Comparison of ENCODE assay signal across 34 cellular contexts in the genomic region with DNA sequence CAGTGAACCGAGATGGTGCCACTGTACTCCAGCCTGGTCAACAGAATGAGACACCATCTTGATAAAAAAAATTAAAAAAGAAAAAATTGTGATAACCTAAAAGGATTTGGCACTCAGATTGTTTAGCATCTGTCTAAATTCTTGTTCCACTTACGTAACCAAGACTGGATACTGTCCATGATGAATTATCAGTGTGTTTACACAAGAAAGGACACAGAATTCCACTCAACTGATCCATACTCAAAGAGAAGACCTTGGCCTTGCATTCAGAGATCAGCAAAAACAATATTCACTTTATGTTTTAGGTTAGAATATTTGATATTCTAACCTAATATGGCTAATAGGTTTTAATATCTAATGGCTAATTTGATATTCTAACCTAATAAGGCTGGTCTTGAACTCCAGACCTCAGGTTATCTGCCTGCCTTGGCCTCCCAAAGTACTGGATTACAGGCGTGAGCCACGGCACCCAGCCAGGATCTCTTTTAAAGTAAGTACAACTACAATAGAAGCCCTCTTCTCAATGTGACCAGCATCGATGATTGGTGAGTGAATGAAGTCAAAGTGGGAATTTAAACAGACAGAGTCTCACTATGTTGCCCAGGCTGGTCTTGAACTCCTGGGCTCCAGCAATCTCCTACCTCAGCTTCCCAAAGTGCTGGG. TPM values are rescaled to one million over a fixed set of nuclear protein-coding genes. Genes with fewer than 3 reads are reported as not detected.
DNase-seq lines count a peak whose midpoint lies in the region; ATAC-seq, FAIRE-seq and TF ChIP-seq lines count a peak whose summit lies in the region.
"Had no signal": no experiment of that assay in that cellular context is flagged by ENCODE, and none has a peak within 500 bp of the region (broad histone marks: within the 10 kb centered on the region; RNA-seq: fewer than 3 reads in every experiment).

No MANE protein-coding gene starts in this region.

- no peak for FAIRE-seq in pancreas (lab: Jason Lieb, UNC)
- FAIRE-seq: endometrium, GM12891, H54, HTR-8/SVneo, small intestine had no signal

- no peak overlapping the region for H2AFZ ChIP-seq in hepatocyte

- no peak for TF ChIP-seq EP300 in gastroesophageal sphincter (IDR thresholded peaks at IDR 0.05)

- H3K4me2 ChIP-seq in hepatocyte = no peak overlapping the region

- H3K9ac ChIP-seq in adipocyte (ENCODE audit: low read length) = no peak overlapping the region

- H3K4me3 ChIP-seq in adipocyte (ENCODE audit: low read length) (no peak overlapping the region), fibroblast of pulmonary artery (replicated peaks; ENCODE audit: low read depth, low read length) (no peak overlapping the region), pancreas (no peak overlapping the region), hepatocyte (no peak overlapping the region), gastroesophageal sphincter (no peak overlapping the region)
- H3K4me3 ChIP-seq: heart left ventricle, lower lobe of right lung, mucosa of descending colon, SK-N-MC, upper lobe of left lung had no signal

- 53 to 59% methylated on average over 5 of the region's 5 CpGs for WGBS in pancreas, 2 donors
- 93% methylated on average over 5 of the region's 5 CpGs for WGBS in hepatocyte (ENCODE audit: low lambda C conversion rate, missing lambda C conversion rate)
- 40 to 42% methylated on average over 2 to 5 of the region's 5 CpGs for WGBS in gastroesophageal sphincter (ENCODE audit: low coverage in 1 of 2), 2 donors

- H3K4me1 ChIP-seq in adipocyte (ENCODE audit: control insufficient read depth, insufficient read depth, low read length) (peaks cover 11% of the 10 kb centered on the region), pancreas (no peaks in the 10 kb centered on the region), hepatocyte (ENCODE audit: insufficient read depth) (no peaks in the 10 kb centered on the region), gastroesophageal sphincter (peaks cover 0 to 6% (median 0%) of the 10 kb centered on the region in 3 donors)
- H3K4me1 ChIP-seq: foreskin keratinocyte, heart left ventricle, lower lobe of right lung, upper lobe of left lung had no signal

- H3K36me3 ChIP-seq in adipocyte (ENCODE audit: control insufficient read depth, insufficient read depth, low read length, severe bottlenecking) (no peaks in the 10 kb centered on the region), pancreas (no peaks in the 10 kb centered on the region), hepatocyte (replicated peaks; ENCODE audit: insufficient read depth, low read depth) (no peaks in the 10 kb centered on the region), gastroesophageal sphincter (no peaks in the 10 kb centered on the region)
- H3K36me3 ChIP-seq: heart left ventricle, lower lobe of right lung, upper lobe of left lung had no signal

- intact Hi-C loops in pancreas (cut with DNase I) = no loop called here

- peaks cover 5% of the 10 kb centered on the region for H3K27me3 ChIP-seq in adipocyte (replicated peaks; ENCODE audit: control insufficient read depth, insufficient read depth, low read length)
- no peaks in the 10 kb centered on the region for H3K27me3 ChIP-seq in pancreas
- H3K27me3 ChIP-seq in hepatocyte = no peaks in the 10 kb centered on the region
- H3K27me3 ChIP-seq in gastroesophageal sphincter = no peaks in the 10 kb centered on the region
- H3K27me3 ChIP-seq: foreskin keratinocyte, heart left ventricle, upper lobe of left lung had no signal

- H4K20me1 ChIP-seq in hepatocyte (ENCODE audit: insufficient read depth, poor library complexity, severe bottlenecking) = no peaks in the 10 kb centered on the region

- no peaks in the 10 kb centered on the region for H3K9me2 ChIP-seq in hepatocyte (replicated peaks; ENCODE audit: insufficient read depth)

- no peak for TF ChIP-seq POLR2A in gastroesophageal sphincter (IDR thresholded peaks at IDR 0.05)

- ATAC-seq in pancreas = peak in 3 of 4 donors; percentile 22 to 48 (median 44)
- no peak for ATAC-seq in GM21360 (IDR thresholded peaks at IDR 0.05; ENCODE audit: unreplicated experiment)
- no peak for ATAC-seq in gastroesophageal sphincter
- ATAC-seq: foreskin keratinocyte, lower lobe of right lung, mucosa of descending colon, natural killer cell, WTC11 had no signal

- H3K27ac ChIP-seq in pancreas = no peak overlapping the region
- H3K27ac ChIP-seq in hepatocyte = no peak overlapping the region
- H3K27ac ChIP-seq in gastroesophageal sphincter = peak overlapping the region in 1 of 4 donors; percentile 41
- H3K27ac ChIP-seq: foreskin keratinocyte, heart left ventricle, lower lobe of right lung, SK-N-MC, upper lobe of left lung had no signal

- H3K9me3 ChIP-seq in adipocyte (ENCODE audit: control insufficient read depth, low read length) = no peaks in the 10 kb centered on the region
- H3K9me3 ChIP-seq in pancreas = no peaks in the 10 kb centered on the region
- no peaks in the 10 kb centered on the region for H3K9me3 ChIP-seq in hepatocyte (ENCODE audit: low read depth)
- H3K9me3 ChIP-seq in gastroesophageal sphincter = no peaks in the 10 kb centered on the region
- H3K9me3 ChIP-seq: heart left ventricle, lower lobe of right lung, mucosa of descending colon, upper lobe of left lung had no signal

- DNase-seq in EH (ENCODE audit: low read depth) (peak; percentile 53), adipocyte (ENCODE audit: low read depth) (peak; percentile 35), fibroblast of pulmonary artery (ENCODE audit: low read depth) (peak; percentile 27), pancreas (peak in 1 of 6 donors; percentile 22), hepatic stellate cell (ENCODE audit: low spot score) (no peak), hepatocyte (ENCODE audit: low spot score) (no peak)
- DNase-seq: activated CD4-positive, alpha-beta T cell treated with anti-CD3 and anti-CD28 coated beads, Interleukin-2, amount 10 ng/mL, durations not matched to agents 7 days and 5 days; activated gamma-delta T cell; activated naive CD8-positive, alpha-beta T cell treated with anti-CD3 and anti-CD28 coated beads, Interleukin-2, amount 10 ng/mL, durations not matched to agents 7 days and 5 days; activated T-cell treated with anti-CD3 and anti-CD28 coated beads, Interleukin-2, amount 50 U/mL, for 24 hours; CD4-positive, alpha-beta memory T cell; EL; foreskin keratinocyte; heart left ventricle; KBM-7; kidney glomerular epithelial cell; lower lobe of right lung; mucosa of descending colon; natural killer cell; NCI-H1417; NCI-H2029; NCI-H524 treated with DMSO at 0.1 percent for 48 hours; occipital lobe; small intestine; stimulated activated naive CD4-positive, alpha-beta T cell; upper lobe of left lung had no signal

- H3K79me2 ChIP-seq in hepatocyte = no peaks in the 10 kb centered on the region

- TF ChIP-seq CTCF in fibroblast of pulmonary artery (IDR thresholded peaks at IDR 0.05; ENCODE audit: low read length, missing control alignments) (no peak), pancreas (IDR thresholded peaks at IDR 0.05) (no peak), hepatocyte (IDR thresholded peaks at IDR 0.05; ENCODE audit: poor library complexity) (no peak), gastroesophageal sphincter (IDR thresholded peaks at IDR 0.05) (no peak)

RNA-seq across cellular contexts. Expression of a gene that starts 43.1 kb away (rescaled TPM):
- total RNA-seq in pancreas (10 to 100 TPM; 10.7 to 21.8 (median 14.8) TPM), hepatocyte (24.3 and 32.0 TPM in 2 replicates), gastroesophageal sphincter (100 to 1,000 TPM in 1 of 4 donors, 10 to 100 TPM in 3; 81.7 to 120 (median 96.0) TPM)
- polyA plus RNA-seq in pancreas (10 to 100 TPM; 41.1 to 44.5 TPM), hepatocyte (56.5 and 61.9 TPM in 2 replicates)

Comparison
In these comparisons a context has a peak if more than half of its experiments do, and no peak if none do; other contexts are left out.
1. DNase-seq: peak in EH (single experiment), adipocyte (single experiment) and fibroblast of pulmonary artery (single experiment); none in hepatic stellate cell (single experiment) and hepatocyte (single experiment).
2. ATAC-seq: peak in pancreas (3 of 4); none in GM21360 (single experiment) and gastroesophageal sphincter (single experiment).